In genomic region chr18:62374410-62374965, GRCh38 we compare ENCODE assay signal across 2 cellular contexts.
TF ChIP-seq lines count a peak whose summit lies in the region.

No MANE protein-coding gene starts in this region.

TF ChIP-seq in GM23338, 12 proteins besides CTCF, POLR2A, EP300 and RAD21:
- TF ChIP-seq EZH2 (IDR thresholded peaks at IDR 0.05; ENCODE audit: low read depth, unreplicated experiment) (no peak), ZNF114 (CRISPR knock-in tag; IDR thresholded peaks at IDR 0.05) (no peak), ETS1 (IDR thresholded peaks at IDR 0.05) (no peak), ZNF331 (CRISPR knock-in tag; IDR thresholded peaks at IDR 0.05; ENCODE audit: low read depth) (no peak), NANOG (IDR thresholded peaks at IDR 0.05; ENCODE audit: borderline replicate concordance) (peak; percentile 67; the same call in 1 of the 2 replicates), JUNB (IDR thresholded peaks at IDR 0.05; ENCODE audit: unreplicated experiment) (no peak), EZH2phosphoT487 (IDR thresholded peaks at IDR 0.05; ENCODE audit: unreplicated experiment) (no peak), POLR2AphosphoS5 (IDR thresholded peaks at IDR 0.05; ENCODE audit: low read depth) (no peak)
- TF ChIP-seq, protein P1, sequence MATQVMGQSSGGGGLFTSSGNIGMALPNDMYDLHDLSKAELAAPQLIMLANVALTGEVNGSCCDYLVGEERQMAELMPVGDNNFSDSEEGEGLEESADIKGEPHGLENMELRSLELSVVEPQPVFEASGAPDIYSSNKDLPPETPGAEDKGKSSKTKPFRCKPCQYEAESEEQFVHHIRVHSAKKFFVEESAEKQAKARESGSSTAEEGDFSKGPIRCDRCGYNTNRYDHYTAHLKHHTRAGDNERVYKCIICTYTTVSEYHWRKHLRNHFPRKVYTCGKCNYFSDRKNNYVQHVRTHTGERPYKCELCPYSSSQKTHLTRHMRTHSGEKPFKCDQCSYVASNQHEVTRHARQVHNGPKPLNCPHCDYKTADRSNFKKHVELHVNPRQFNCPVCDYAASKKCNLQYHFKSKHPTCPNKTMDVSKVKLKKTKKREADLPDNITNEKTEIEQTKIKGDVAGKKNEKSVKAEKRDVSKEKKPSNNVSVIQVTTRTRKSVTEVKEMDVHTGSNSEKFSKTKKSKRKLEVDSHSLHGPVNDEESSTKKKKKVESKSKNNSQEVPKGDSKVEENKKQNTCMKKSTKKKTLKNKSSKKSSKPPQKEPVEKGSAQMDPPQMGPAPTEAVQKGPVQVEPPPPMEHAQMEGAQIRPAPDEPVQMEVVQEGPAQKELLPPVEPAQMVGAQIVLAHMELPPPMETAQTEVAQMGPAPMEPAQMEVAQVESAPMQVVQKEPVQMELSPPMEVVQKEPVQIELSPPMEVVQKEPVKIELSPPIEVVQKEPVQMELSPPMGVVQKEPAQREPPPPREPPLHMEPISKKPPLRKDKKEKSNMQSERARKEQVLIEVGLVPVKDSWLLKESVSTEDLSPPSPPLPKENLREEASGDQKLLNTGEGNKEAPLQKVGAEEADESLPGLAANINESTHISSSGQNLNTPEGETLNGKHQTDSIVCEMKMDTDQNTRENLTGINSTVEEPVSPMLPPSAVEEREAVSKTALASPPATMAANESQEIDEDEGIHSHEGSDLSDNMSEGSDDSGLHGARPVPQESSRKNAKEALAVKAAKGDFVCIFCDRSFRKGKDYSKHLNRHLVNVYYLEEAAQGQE (IDR thresholded peaks at IDR 0.05; ENCODE audit: unreplicated experiment) = no peak

TF ChIP-seq in H1, 55 proteins besides CTCF, POLR2A, EP300 and RAD21:
- TF ChIP-seq JUND (IDR thresholded peaks at IDR 0.05; ENCODE audit: low read length) (no peak), TAF7 (optimal IDR thresholded peaks at IDR 0.05; ENCODE audit: borderline replicate concordance, low read depth, low read length) (no peak), TBP (IDR thresholded peaks at IDR 0.05; ENCODE audit: low read depth, low read length) (no peak)
- TF ChIP-seq, protein P2, sequence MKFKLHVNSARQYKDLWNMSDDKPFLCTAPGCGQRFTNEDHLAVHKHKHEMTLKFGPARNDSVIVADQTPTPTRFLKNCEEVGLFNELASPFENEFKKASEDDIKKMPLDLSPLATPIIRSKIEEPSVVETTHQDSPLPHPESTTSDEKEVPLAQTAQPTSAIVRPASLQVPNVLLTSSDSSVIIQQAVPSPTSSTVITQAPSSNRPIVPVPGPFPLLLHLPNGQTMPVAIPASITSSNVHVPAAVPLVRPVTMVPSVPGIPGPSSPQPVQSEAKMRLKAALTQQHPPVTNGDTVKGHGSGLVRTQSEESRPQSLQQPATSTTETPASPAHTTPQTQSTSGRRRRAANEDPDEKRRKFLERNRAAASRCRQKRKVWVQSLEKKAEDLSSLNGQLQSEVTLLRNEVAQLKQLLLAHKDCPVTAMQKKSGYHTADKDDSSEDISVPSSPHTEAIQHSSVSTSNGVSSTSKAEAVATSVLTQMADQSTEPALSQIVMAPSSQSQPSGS (IDR thresholded peaks at IDR 0.05; ENCODE audit: low read length) = no peak
